In the genomic region with DNA sequence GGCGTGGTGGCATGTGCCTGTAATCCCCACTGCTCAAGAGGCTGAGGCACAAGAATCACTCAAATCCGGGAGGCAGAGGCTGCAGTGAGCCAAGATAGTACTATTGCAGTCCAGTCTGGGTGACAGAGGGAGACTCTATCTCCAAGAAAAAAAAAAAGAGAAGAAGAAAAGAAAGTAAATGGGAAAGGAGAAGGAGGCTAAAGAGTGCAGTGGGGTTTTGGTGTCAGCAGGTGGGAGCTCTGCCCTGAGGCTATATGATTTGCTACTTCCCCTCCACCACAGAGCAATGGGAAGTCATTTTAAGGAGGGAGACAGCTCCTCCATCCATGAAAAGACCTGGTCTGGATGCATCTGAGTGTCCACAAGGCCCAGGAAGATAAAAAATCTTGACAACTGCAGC, we compare ENCODE assay signal across 9 cellular contexts. TPM values are rescaled to one million over a fixed set of nuclear protein-coding genes. Genes with fewer than 3 reads are reported as not detected.
"Had no signal": no experiment of that assay in that cellular context is flagged by ENCODE, and none has a peak within 500 bp of the region (broad histone marks: within the 10 kb centered on the region; RNA-seq: fewer than 3 reads in every experiment).

No MANE protein-coding gene starts in this region.

- H3K4me3 ChIP-seq: GM23248 had no signal

- H2AFZ ChIP-seq: GM23248 had no signal

- ATAC-seq: HepG2 had no signal

- DNase-seq: GM23248, GOT3, H7, HCEC 1CT, HFFc6, KG1 had no signal

- H3K9ac ChIP-seq: GM23248 had no signal

- H3K27ac ChIP-seq: GM23248, HL-60 had no signal

- FAIRE-seq: HepG2 had no signal

RNA-seq across cellular contexts. Expression of a gene that starts 23.1 kb away (rescaled TPM):
- polyA plus RNA-seq: IgD-negative memory B cell had no signal
